Comparison of ENCODE assay signal across 35 cellular contexts in genomic region chr1:167194182-167194581, GRCh38.
"Had no signal": no experiment of that assay in that cellular context is flagged by ENCODE, and none has a peak within 500 bp of the region (broad histone marks: within the 10 kb centered on the region; RNA-seq: fewer than 3 reads in every experiment).

No MANE protein-coding gene starts in this region.

- H3K9me3 ChIP-seq: MG63 had no signal

- H3K27me3 ChIP-seq: MG63 had no signal

- H3K36me3 ChIP-seq: MG63 had no signal

- H3K4me3 ChIP-seq: MG63 had no signal

- DNase-seq: Karpas-422, Kasumi-1, MG63, MM.1S, MV-4-11, NCI-H1048, NCI-H1092, NCI-H1092 treated with DMSO at 0.1 percent for 48 hours, NCI-H1105, NCI-H1105 treated with DMSO at 0.1 percent for 48 hours, NCI-H1417, NCI-H1417 treated with DMSO at 0.1 percent for 48 hours, NCI-H1436, NCI-H1436 treated with DMSO at 0.1 percent for 48 hours, NCI-H146, NCI-H1694, NCI-H1694 treated with DMSO at 0.1 percent for 48 hours, NCI-H187, NCI-H187 treated with DMSO at 0.1 percent for 48 hours, NCI-H1930, NCI-H2029, NCI-H2029 treated with DMSO at 0.1 percent for 48 hours, NCI-H2081, NCI-H2081 treated with DMSO at 0.1 percent for 48 hours, NCI-H2107, NCI-H2171, NCI-H2171 treated with DMSO at 0.1 percent for 48 hours, NCI-H2227 treated with DMSO at 0.1 percent for 48 hours, NCI-H226, NCI-H345, NCI-H446, NCI-H446 treated with DMSO at 0.1 percent for 48 hours, NCI-H510A, NCI-H510A treated with DMSO at 0.1 percent for 48 hours, NCI-H524 had no signal
